In genomic region chr9:82170871-82171270, GRCh38 we compare ENCODE assay signal across 19 cellular contexts.
A peak's percentile ranks its signal among the peaks of the same experiment; 100 is the strongest.
DNase-seq lines count a peak whose midpoint lies in the region; ATAC-seq and TF ChIP-seq lines count a peak whose summit lies in the region.
"Had no signal": no experiment of that assay in that cellular context is flagged by ENCODE, and none has a peak within 500 bp of the region (broad histone marks: within the 10 kb centered on the region; RNA-seq: fewer than 3 reads in every experiment).

No MANE protein-coding gene starts in this region.

- H3K36me3 ChIP-seq in GM23248 (ENCODE audit: low read depth) (no peaks in the 10 kb centered on the region), upper lobe of right lung (no peaks in the 10 kb centered on the region), tibial nerve (no peaks in the 10 kb centered on the region)

- no peaks in the 10 kb centered on the region for H3K9me2 ChIP-seq in GM23248 (ENCODE audit: insufficient read depth)

- no peaks in the 10 kb centered on the region for H3K79me2 ChIP-seq in GM23248 (ENCODE audit: insufficient read depth)
- H3K79me2 ChIP-seq: parathyroid adenoma had no signal

- H3K9ac ChIP-seq in GM23248: no peak overlapping the region
- H3K9ac ChIP-seq: parathyroid adenoma had no signal

- ATAC-seq in upper lobe of right lung (peak; percentile 32), HG02973 (IDR thresholded peaks at IDR 0.05; ENCODE audit: unreplicated experiment) (no peak)
- ATAC-seq: activated naive CD8-positive, alpha-beta T cell treated with anti-CD3 and anti-CD28 coated beads, Interleukin-2, amount 50 U/mL, for 24 hours; left cardiac atrium; natural killer cell treated with Interleukin-12 subunit alpha and Interleukin-12 subunit beta and Interleukin-15 and Interleukin-18, amount 100 ng/mL, for 72 hours had no signal

- H3K27me3 ChIP-seq in GM23248 (replicated peaks; ENCODE audit: insufficient read depth): no peaks in the 10 kb centered on the region
- H3K27me3 ChIP-seq in upper lobe of right lung: no peaks in the 10 kb centered on the region
- H3K27me3 ChIP-seq in tibial nerve: no peaks in the 10 kb centered on the region

- 0 out of 2 replicates have a peak, but pooled peaks cover 4% of the 10 kb centered on the region for H3F3A ChIP-seq in GM23248 (ENCODE audit: insufficient read depth)

- in situ Hi-C loops in GM23248 (cut with MboI) (no loop called here), SK-MEL-5 (cut with HindIII; ENCODE audit: low pct_unique_long_range_greater_than_20kb, low sequenced_read_pairs) (no loop called here)

- H3K4me2 ChIP-seq in GM23248 (ENCODE audit: unreplicated experiment): no peak overlapping the region

- no peak for TF ChIP-seq POLR2A in tibial nerve (IDR thresholded peaks at IDR 0.05)

- DNase-seq in GM23248 (peak; percentile 23), SK-MEL-5 (ENCODE audit: low read depth, low spot score) (peak; percentile 28), fibroblast of mammary gland (ENCODE audit: low read depth) (peak; percentile 66), upper lobe of right lung (no peak), tibial nerve (ENCODE audit: low spot score in 2 of 2) (no peak)
- no peak for DNase-seq in activated T-cell treated with anti-CD3 and anti-CD28 coated beads, Interleukin-2, amount 50 U/mL, for 48 hours
- DNase-seq: activated CD4-positive, alpha-beta T cell treated with anti-CD3 and anti-CD28 coated beads, Interleukin-2, amount 50 U/mL, for 48 hours; activated effector memory CD4-positive, alpha-beta T cell treated with anti-CD3 and anti-CD28 coated beads, Interleukin-2, amount 50 U/mL, for 16 hours; activated naive CD8-positive, alpha-beta T cell treated with anti-CD3 and anti-CD28 coated beads, Interleukin-2, amount 50 U/mL, for 24 hours; Calu3; KBM-7; left cardiac atrium; NCI-H1694 treated with DMSO at 0.1 percent for 48 hours; stimulated activated CD4-positive, alpha-beta T cell treated with anti-CD3 and anti-CD28 coated beads, Interleukin-1b, Interleukin-23, amount 100 ng/mL, for 48 hours; stimulated activated naive CD4-positive, alpha-beta T cell had no signal

- no peak overlapping the region for H2AFZ ChIP-seq in GM23248
- H2AFZ ChIP-seq: parathyroid adenoma had no signal

- 10% methylated on average over 3 of the region's 3 CpGs for WGBS in GM23248 (ENCODE audit: low coverage in 1 of 2, low lambda C conversion rate in 2 of 2, missing lambda C conversion rate in 2 of 2), 2 experiments
- 21 to 31% methylated on average over 3 of the region's 3 CpGs for WGBS in tibial nerve, 2 donors

- H3K27ac ChIP-seq in GM23248 (no peak overlapping the region), upper lobe of right lung (no peak overlapping the region), tibial nerve (peak overlapping the region in 1 of 4 donors; percentile 38)
- H3K27ac ChIP-seq: parathyroid adenoma, SK-N-MC had no signal

- TF ChIP-seq EP300 in tibial nerve (IDR thresholded peaks at IDR 0.05): no peak

- no peak overlapping the region for H3K4me3 ChIP-seq in GM23248
- no peak overlapping the region for H3K4me3 ChIP-seq in fibroblast of mammary gland (ENCODE audit: control insufficient read depth, low read depth, low read length)
- H3K4me3 ChIP-seq in upper lobe of right lung: no peak overlapping the region
- no peak overlapping the region for H3K4me3 ChIP-seq in tibial nerve
- H3K4me3 ChIP-seq: SK-N-MC had no signal

- H3K4me1 ChIP-seq in GM23248 (ENCODE audit: insufficient read depth): no peaks in the 10 kb centered on the region
- no peaks in the 10 kb centered on the region for H3K4me1 ChIP-seq in upper lobe of right lung
- peaks cover 0 to 29% (median 11%) of the 10 kb centered on the region in 4 donors for H3K4me1 ChIP-seq in tibial nerve
- H3K4me1 ChIP-seq: parathyroid adenoma had no signal

- no peaks in the 10 kb centered on the region for H4K20me1 ChIP-seq in GM23248 (ENCODE audit: insufficient read depth)

- TF ChIP-seq CTCF in fibroblast of mammary gland (conservative IDR thresholded peaks at IDR 0.05; ENCODE audit: control insufficient read depth, insufficient read depth, low read depth, low read length) (no peak), upper lobe of right lung (IDR thresholded peaks at IDR 0.05) (no peak), tibial nerve (IDR thresholded peaks at IDR 0.05) (no peak)

- intact Hi-C loops in upper lobe of right lung (cut with DNase I): no loop called here

- H3K9me3 ChIP-seq in GM23248 (ENCODE audit: low read depth) (no peaks in the 10 kb centered on the region), upper lobe of right lung (no peaks in the 10 kb centered on the region), tibial nerve (peaks cover 0 to 6% (median 0%) of the 10 kb centered on the region in 4 donors)

Comparison
In these comparisons a context has a peak if more than half of its experiments do, and no peak if none do; other contexts are left out.
1. DNase-seq: peak in GM23248 (single experiment), SK-MEL-5 (single experiment) and fibroblast of mammary gland (single experiment); none in upper lobe of right lung (single experiment), activated T-cell treated with anti-CD3 and anti-CD28 coated beads, Interleukin-2, amount 50 U/mL, for 48 hours (0 of 2) and tibial nerve (0 of 2).